ENCODE assay signal across 8 cellular contexts in the genomic region with DNA sequence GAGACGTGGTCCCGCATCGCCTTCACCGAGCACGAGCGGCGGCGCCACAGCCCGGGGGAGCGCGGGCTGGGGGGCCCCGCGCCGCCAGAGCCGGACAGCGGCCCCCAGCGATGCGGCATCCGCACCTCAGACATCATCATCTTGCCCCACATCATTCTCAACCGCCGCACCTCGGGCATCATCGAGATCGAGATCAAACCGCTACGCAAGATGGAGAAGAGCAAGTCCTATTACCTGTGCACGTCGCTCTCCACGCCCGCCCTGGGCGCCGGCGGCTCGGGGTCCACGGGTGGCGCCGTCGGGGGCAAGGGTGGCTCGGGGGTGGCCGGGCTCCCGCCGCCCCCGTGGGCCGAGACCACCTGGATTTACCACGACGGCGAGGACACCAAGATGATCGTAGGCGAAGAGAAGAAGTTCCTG. TPM values are rescaled to one million over a fixed set of nuclear protein-coding genes. Genes with fewer than 3 reads are reported as not detected.
DNase-seq lines count a peak whose midpoint lies in the region; ATAC-seq and TF ChIP-seq lines count a peak whose summit lies in the region.

No MANE protein-coding gene starts in this region.

- TF ChIP-seq CTCF in OCI-LY1 (IDR thresholded peaks at IDR 0.05; ENCODE audit: low read length), result no peak
- peak; percentile 0 for TF ChIP-seq CTCF in kidney epithelial cell (IDR thresholded peaks at IDR 0.05; ENCODE audit: insufficient read depth, low read length, poor library complexity, severe bottlenecking)
- no peak for TF ChIP-seq CTCF in omental fat pad (IDR thresholded peaks at IDR 0.05)

- H3K27me3 ChIP-seq in OCI-LY1 (ENCODE audit: insufficient read depth, low read length) (no peaks in the 10 kb centered on the region), adipocyte (replicated peaks; ENCODE audit: control insufficient read depth, insufficient read depth, low read length) (peaks cover under 1% of the 10 kb centered on the region), kidney epithelial cell (ENCODE audit: control insufficient read depth, insufficient read depth, low read length) (peaks cover 6% of the 10 kb centered on the region)

- H3K9ac ChIP-seq in OCI-LY1 (ENCODE audit: low read length) (peak overlapping the region; percentile 74), adipocyte (ENCODE audit: low read length) (peak overlapping the region; percentile 92)

- no peaks in the 10 kb centered on the region for H4K20me1 ChIP-seq in OCI-LY1 (ENCODE audit: insufficient read depth, low read length)

- H3K9me2 ChIP-seq in OCI-LY1 (ENCODE audit: low read depth, low read length), result no peaks in the 10 kb centered on the region

- H3K36me3 ChIP-seq in OCI-LY1 (ENCODE audit: insufficient read depth, low read length), result no peaks in the 10 kb centered on the region
- H3K36me3 ChIP-seq in adipocyte (ENCODE audit: control insufficient read depth, insufficient read depth, low read length, severe bottlenecking), result no peaks in the 10 kb centered on the region
- H3K36me3 ChIP-seq in kidney epithelial cell (ENCODE audit: control insufficient read depth, insufficient read depth, low read length), result no peaks in the 10 kb centered on the region

- no peaks in the 10 kb centered on the region for H3K79me2 ChIP-seq in OCI-LY1 (ENCODE audit: insufficient read depth, low read length)

- DNase-seq in activated T-cell treated with anti-CD3 and anti-CD28 coated beads for 1 hour (ENCODE audit: low read depth) (peak; percentile 4), adipocyte (ENCODE audit: low read depth) (peak; percentile 32), kidney epithelial cell (ENCODE audit: low read depth) (no peak), hepatic stellate cell (ENCODE audit: low spot score) (no peak), omental fat pad (ENCODE audit: low spot score) (no peak)
- DNase-seq in activated T-cell treated with anti-CD3 and anti-CD28 coated beads, Interleukin-2, amount 50 U/mL, for 1 hour, result no peak
- DNase-seq in stimulated activated CD8-positive, alpha-beta memory T cell treated with anti-CD3 and anti-CD28 coated beads, Interleukin-2, amount 100 ng/mL, for 48 hours (ENCODE audit: low read depth in 2 of 2), result peak; percentile 11 to 33

- ATAC-seq in omental fat pad (ENCODE audit: low FRiP score), result no peak

- H3K9me3 ChIP-seq in OCI-LY1 (ENCODE audit: low read length) (no peaks in the 10 kb centered on the region), adipocyte (ENCODE audit: control insufficient read depth, low read length) (no peaks in the 10 kb centered on the region)

- H2AFZ ChIP-seq in OCI-LY1 (ENCODE audit: low read length), result no peak overlapping the region

- H3K4me1 ChIP-seq in OCI-LY1 (ENCODE audit: insufficient read depth, low read length, severe bottlenecking) (peaks cover 55% of the 10 kb centered on the region), adipocyte (ENCODE audit: control insufficient read depth, insufficient read depth, low read length) (peaks cover 20% of the 10 kb centered on the region)

- peak overlapping the region; percentile 85 for H3K4me2 ChIP-seq in OCI-LY1 (ENCODE audit: low read length)

- no peaks in the 10 kb centered on the region for H3F3A ChIP-seq in OCI-LY1 (ENCODE audit: insufficient read depth, low read length)

- H3K27ac ChIP-seq in OCI-LY1 (ENCODE audit: low read depth, low read length, poor library complexity, severe bottlenecking), result peak overlapping the region; percentile 7

- H3K4me3 ChIP-seq in OCI-LY1 (ENCODE audit: low read depth, low read length, poor library complexity, severe bottlenecking), result peak overlapping the region; percentile 82
- H3K4me3 ChIP-seq in adipocyte (ENCODE audit: low read length), result peak overlapping the region; percentile 92
- H3K4me3 ChIP-seq in kidney epithelial cell (ENCODE audit: low read depth, low read length), result peak overlapping the region; percentile 72

RNA-seq across cellular contexts. Expression of gene CNNM2, which starts 0.7 kb away (rescaled TPM):
- total RNA-seq in kidney epithelial cell, result 6.4 and 7.2 TPM in 2 replicates
- total RNA-seq in omental fat pad, result 1 to 10 TPM; 2.3 to 9.8 (median 3.2) TPM

RNA-seq across cellular contexts. Expression of gene AS3MT, which starts 49.6 kb away (rescaled TPM):
- total RNA-seq in kidney epithelial cell, result 4.4 and 5.7 TPM in 2 replicates
- total RNA-seq in omental fat pad, result 1 to 10 TPM; 1.1 to 4.0 (median 1.7) TPM

Comparison
In these comparisons a context has a peak if more than half of its experiments do, and no peak if none do; other contexts are left out.
1. DNase-seq: peak in activated T-cell treated with anti-CD3 and anti-CD28 coated beads for 1 hour (single experiment), adipocyte (single experiment) and stimulated activated CD8-positive, alpha-beta memory T cell treated with anti-CD3 and anti-CD28 coated beads, Interleukin-2, amount 100 ng/mL, for 48 hours (2 of 2); none in activated T-cell treated with anti-CD3 and anti-CD28 coated beads, Interleukin-2, amount 50 U/mL, for 1 hour (single experiment), kidney epithelial cell (single experiment), hepatic stellate cell (single experiment) and omental fat pad (single experiment).
2. Peak in every context shown above with its lines, with median percentiles within 50 percentile points of each other: H3K4me3 ChIP-seq.